In genomic region chrX:154020500-154021115, GRCh38 we compare ENCODE assay signal across 8 cellular contexts. TPM values are rescaled to one million over a fixed set of nuclear protein-coding genes. Genes with fewer than 3 reads are reported as not detected.
A peak's percentile ranks its signal among the peaks of the same experiment; 100 is the strongest.
DNase-seq lines count a peak whose midpoint lies in the region; ATAC-seq and TF ChIP-seq lines count a peak whose summit lies in the region.

No MANE protein-coding gene starts in this region.

- peaks cover 19% of the 10 kb centered on the region for H3K36me3 Mint-ChIP-seq in CD8-positive, alpha-beta T cell

- peaks cover 41% of the 10 kb centered on the region for H3K79me2 ChIP-seq in mammary epithelial cell (ENCODE audit: insufficient read depth, low read length)

- no peaks in the 10 kb centered on the region for H3K36me3 ChIP-seq in CD8-positive, alpha-beta T cell (ENCODE audit: insufficient read depth, low read length)
- peaks cover 25% of the 10 kb centered on the region for H3K36me3 ChIP-seq in MG63
- no peaks in the 10 kb centered on the region for H3K36me3 ChIP-seq in mammary epithelial cell (ENCODE audit: insufficient read depth, low read length)
- H3K36me3 ChIP-seq in muscle layer of duodenum (ENCODE audit: control insufficient read depth in 1 of 2, insufficient read depth in 2 of 2, low read length in 2 of 2): peaks cover 0 to 11% of the 10 kb centered on the region in 2 donors

- H3K27me3 ChIP-seq in CD8-positive, alpha-beta T cell (ENCODE audit: insufficient read depth, low read length): no peaks in the 10 kb centered on the region
- H3K27me3 ChIP-seq in MG63 (no peaks in the 10 kb centered on the region), mammary epithelial cell (ENCODE audit: insufficient read depth, low read length) (no peaks in the 10 kb centered on the region), muscle layer of duodenum (ENCODE audit: low read depth, low read length) (no peaks in the 10 kb centered on the region)

- BruUV-seq in mammary epithelial cell (replicated peaks; lab: Mats Ljungman, UMichigan): TSS peak; percentile 47

- in situ Hi-C loops in mammary epithelial cell (cut with MboI; ENCODE audit: low sequenced_read_pairs in 2 of 2): no loop called here

- H3K9ac ChIP-seq in mammary epithelial cell (ENCODE audit: insufficient read depth, low read length): peak overlapping the region; percentile 41

- peak overlapping the region; percentile 50 for H2AFZ ChIP-seq in mammary epithelial cell (ENCODE audit: low read depth, low read length)

- no peaks in the 10 kb centered on the region for H4K20me1 ChIP-seq in mammary epithelial cell (ENCODE audit: insufficient read depth, low read length)

- WGBS in mammary epithelial cell (ENCODE audit: low coverage, missing lambda C conversion rate): 47% methylated on average over 11 of the region's 12 CpGs

- TF ChIP-seq CTCF in CD8-positive, alpha-beta T cell (IDR thresholded peaks at IDR 0.05): no peak
- no peak for TF ChIP-seq CTCF in mammary epithelial cell (conservative IDR thresholded peaks at IDR 0.05 in 1 of 2, IDR thresholded peaks at IDR 0.05 in 1 of 2; ENCODE audit: extremely low read depth in 1 of 2, insufficient read depth in 1 of 2, low read depth in 1 of 2, low read length in 2 of 2)

- POLR2A ChIA-PET in CD8-positive, alpha-beta T cell (lab: Charles Lee): interaction anchor here (0.7 to 1.4 kb wide), 5 partner anchors 35 to 520 kb away, joined by 3 to 8 read pairs (median 3); partner anchors contain the start of gene HCFC1

- peak overlapping the region; percentile 54 for H3K4me3 ChIP-seq in CD8-positive, alpha-beta T cell (ENCODE audit: low read depth, low read length)
- peak overlapping the region; percentile 58 for H3K4me3 ChIP-seq in MG63
- H3K4me3 ChIP-seq in mammary epithelial cell (replicated peaks in 1 of 3; ENCODE audit: insufficient read depth in 1 of 3, low read depth in 2 of 3, low read length in 3 of 3): peak overlapping the region; percentile 40 to 62 (median 56)
- H3K4me3 ChIP-seq in muscle layer of duodenum (ENCODE audit: low read depth in 1 of 2, low read length in 2 of 2): peak overlapping the region; percentile 44 to 50

- peaks cover 16% of the 10 kb centered on the region for H3K4me1 ChIP-seq in CD8-positive, alpha-beta T cell (ENCODE audit: insufficient read depth, low read length)
- H3K4me1 ChIP-seq in mammary epithelial cell (ENCODE audit: insufficient read depth, low read length) (peaks cover 24% of the 10 kb centered on the region), muscle layer of duodenum (ENCODE audit: control insufficient read depth in 1 of 2, insufficient read depth in 2 of 2, low read length in 2 of 2) (peaks cover 0 to 31% of the 10 kb centered on the region in 2 donors)

- ATAC-seq in CD8-positive, alpha-beta T cell: no peak

- peaks cover 19% of the 10 kb centered on the region for H3K4me1 Mint-ChIP-seq in CD8-positive, alpha-beta T cell (ENCODE audit: low read depth)

- H3K27ac Mint-ChIP-seq in CD8-positive, alpha-beta T cell: peak overlapping the region; percentile 91

- H3K27me3 Mint-ChIP-seq in CD8-positive, alpha-beta T cell (ENCODE audit: low read depth): no peaks in the 10 kb centered on the region

- CTCF ChIA-PET in CD8-positive, alpha-beta T cell (lab: Charles Lee): no interaction called here
- CTCF ChIA-PET in mammary epithelial cell (lab: Charles Lee; ENCODE audit: low non-redundant PET): no interaction called here

- intact Hi-C loops in CD8-positive, alpha-beta T cell (cut with DNase I, micrococcal nuclease): no loop called here
- intact Hi-C loops in mammary epithelial cell (cut with micrococcal nuclease): no loop called here

- peak overlapping the region; percentile 80 for H3K4me2 ChIP-seq in mammary epithelial cell (ENCODE audit: insufficient read depth, low read depth, low read length)

- H3K27ac ChIP-seq in CD8-positive, alpha-beta T cell (ENCODE audit: low read depth, low read length): peak overlapping the region; percentile 56
- peak overlapping the region; percentile 49 for H3K27ac ChIP-seq in mammary epithelial cell (ENCODE audit: insufficient read depth, low read depth, low read length)
- H3K27ac ChIP-seq in muscle layer of duodenum (ENCODE audit: low read length): peak overlapping the region; percentile 63

- no peaks in the 10 kb centered on the region for H3K9me3 ChIP-seq in CD8-positive, alpha-beta T cell (ENCODE audit: low read length)
- H3K9me3 ChIP-seq in MG63 (no peaks in the 10 kb centered on the region), mammary epithelial cell (replicated peaks; ENCODE audit: insufficient read depth, low read length) (no peaks in the 10 kb centered on the region), muscle layer of duodenum (ENCODE audit: control insufficient read depth in 1 of 2, low read length in 2 of 2) (no peaks in the 10 kb centered on the region)

- peak overlapping the region; percentile 83 for H3K4me3 Mint-ChIP-seq in CD8-positive, alpha-beta T cell

- dilution Hi-C loops in mammary epithelial cell (cut with HindIII; ENCODE audit: low sequenced_read_pairs): no loop called here

- no peaks in the 10 kb centered on the region for H3K9me3 Mint-ChIP-seq in CD8-positive, alpha-beta T cell

- no peak for DNase-seq in CD8-positive, alpha-beta T cell
- DNase-seq in MG63 (no peak), mammary epithelial cell (no peak), NCI-H187 (lab: John Stamatoyannopoulos, UW) (no peak), NCI-H2081 (lab: John Stamatoyannopoulos, UW) (no peak), iPS-NIHi7 (ENCODE audit: extremely low spot score) (no peak)
- no peak for DNase-seq in stimulated activated CD4-positive, alpha-beta T cell treated with anti-CD3 and anti-CD28 coated beads, Interleukin-1b, Interleukin-23, amount 100 ng/mL, for 48 hours

RNA-seq across cellular contexts. Expression of gene IRAK1, which starts 0.9 kb away (rescaled TPM):
- 10 to 100 TPM; 84.8 to 92.5 TPM for total RNA-seq in CD8-positive, alpha-beta T cell
- total RNA-seq in MG63 (2014; rRNA removed; shearing (Covaris generic); ENCODE audit: low replicate concordance): 208 and 270 TPM in 2 replicates
- 100 to 1,000 TPM in 1 of 2 donors, 10 to 100 TPM in 1; 69.0 to 129 TPM for total RNA-seq in mammary epithelial cell
- polyA plus RNA-seq in mammary epithelial cell: 68.1 TPM
- polyA minus RNA-seq in mammary epithelial cell: 63.3 TPM

RNA-seq across cellular contexts. Expression of gene TMEM187, which starts 48.1 kb away (rescaled TPM):
- total RNA-seq in CD8-positive, alpha-beta T cell: 1 to 10 TPM; 1.6 to 3.2 TPM
- total RNA-seq in MG63 (2014; rRNA removed; shearing (Covaris generic); ENCODE audit: low replicate concordance): 1.0 and 4.6 TPM in 2 replicates
- total RNA-seq in mammary epithelial cell: 1 to 10 TPM; 5.7 to 9.2 TPM
- 4.6 TPM for polyA plus RNA-seq in mammary epithelial cell
- 1.1 TPM for polyA minus RNA-seq in mammary epithelial cell

RNA-seq across cellular contexts. Expression of gene HCFC1, which starts 49.0 kb away (rescaled TPM):
- 10 to 100 TPM; 49.1 to 56.3 TPM for total RNA-seq in CD8-positive, alpha-beta T cell
- total RNA-seq in MG63 (2014; rRNA removed; shearing (Covaris generic); ENCODE audit: low replicate concordance): 7.8 and 12.8 TPM in 2 replicates
- total RNA-seq in mammary epithelial cell: 10 to 100 TPM; 21.8 to 47.6 TPM
- polyA plus RNA-seq in mammary epithelial cell: 8.4 TPM
- 98.5 TPM for polyA minus RNA-seq in mammary epithelial cell
